8 cellular contexts compared by ENCODE assay signal in the genomic region with DNA sequence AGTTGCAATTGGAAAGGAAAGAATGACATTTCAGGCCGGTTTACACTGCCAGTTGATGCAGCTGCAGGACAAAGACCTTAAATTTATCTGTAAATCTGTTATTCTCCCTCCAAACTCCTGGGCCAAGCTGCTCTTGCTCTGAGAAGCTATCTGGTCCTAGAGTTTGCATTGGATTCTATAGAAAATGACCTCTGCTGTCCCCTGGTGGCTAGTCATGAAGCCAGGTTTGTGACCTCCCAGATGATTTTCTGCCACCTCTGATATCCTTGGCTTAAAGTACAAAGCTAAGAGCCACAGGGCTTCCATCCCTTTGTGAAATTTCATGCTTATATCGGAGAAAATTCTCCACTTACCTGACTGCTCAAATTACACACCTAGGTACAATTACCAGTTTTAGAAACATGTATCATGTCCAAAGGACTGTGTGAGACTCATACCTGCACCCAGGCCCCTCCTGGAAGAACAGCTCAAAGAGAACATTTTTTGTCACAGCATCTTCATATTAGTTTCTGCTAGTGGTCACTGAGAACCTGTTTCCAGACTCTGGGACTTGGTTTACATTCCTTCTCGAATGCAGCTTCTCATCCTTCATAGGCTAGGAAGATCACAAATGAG. TPM values are rescaled to one million over a fixed set of nuclear protein-coding genes. Genes with fewer than 3 reads are reported as not detected.
DNase-seq lines count a peak whose midpoint lies in the region; ATAC-seq and TF ChIP-seq lines count a peak whose summit lies in the region.

No MANE protein-coding gene starts in this region.

- DNase-seq in AG20443 (ENCODE audit: low spot score) (peak; percentile 60), NCI-H460 (ENCODE audit: extremely low read depth, low read depth) (peak; percentile 49), retinal pigment epithelial cell (ENCODE audit: low read depth) (no peak)
- peak; percentile 17 for DNase-seq in activated T-cell treated with anti-CD3 and anti-CD28 coated beads, Interleukin-2, amount 50 U/mL, for 4 hours

- H3K9me3 Mint-ChIP-seq in activated T-cell treated with anti-CD3 and anti-CD28 coated beads, Interleukin-2, amount 50 U/mL, for 4 hours = no peaks in the 10 kb centered on the region

- 25 to 51% methylated on average over 3 of the region's 3 CpGs for WGBS in gastroesophageal sphincter (ENCODE audit: low coverage in 1 of 2), 2 donors

- no peak overlapping the region for H3K4me3 Mint-ChIP-seq in activated T-cell treated with anti-CD3 and anti-CD28 coated beads, Interleukin-2, amount 50 U/mL, for 4 hours

- H3K27me3 Mint-ChIP-seq in activated T-cell treated with anti-CD3 and anti-CD28 coated beads, Interleukin-2, amount 50 U/mL, for 4 hours (ENCODE audit: low read depth) = peaks cover 10% of the 10 kb centered on the region

- no peak for TF ChIP-seq EP300 in gastroesophageal sphincter (IDR thresholded peaks at IDR 0.05)

- no peaks in the 10 kb centered on the region for H3K9me3 ChIP-seq in gastroesophageal sphincter

- no peak for TF ChIP-seq POLR2A in gastroesophageal sphincter (IDR thresholded peaks at IDR 0.05)

- H3K4me3 ChIP-seq in gastroesophageal sphincter (no peak overlapping the region), retinal pigment epithelial cell (ENCODE audit: low read length) (no peak overlapping the region)

- TF ChIP-seq CTCF in gastroesophageal sphincter (IDR thresholded peaks at IDR 0.05) (peak; percentile 44 to 80 (median 59)), retinal pigment epithelial cell (conservative IDR thresholded peaks at IDR 0.05; ENCODE audit: low read depth, low read length) (peak; percentile 96)

- no peaks in the 10 kb centered on the region for H3K36me3 ChIP-seq in gastroesophageal sphincter

- no peak overlapping the region for H3K27ac ChIP-seq in gastroesophageal sphincter

- peak; percentile 67 for ATAC-seq in GM19035 (IDR thresholded peaks at IDR 0.05; ENCODE audit: unreplicated experiment)
- ATAC-seq in activated T-cell treated with anti-CD3 and anti-CD28 coated beads, Interleukin-2, amount 50 U/mL, for 4 hours = no peak
- no peak for ATAC-seq in gastroesophageal sphincter
- ATAC-seq in HG03439 (IDR thresholded peaks at IDR 0.05; ENCODE audit: unreplicated experiment) = no peak
- ATAC-seq in GM18870 (IDR thresholded peaks at IDR 0.05; ENCODE audit: unreplicated experiment) = no peak

- H3K4me1 Mint-ChIP-seq in activated T-cell treated with anti-CD3 and anti-CD28 coated beads, Interleukin-2, amount 50 U/mL, for 4 hours (ENCODE audit: low read depth) = no peaks in the 10 kb centered on the region

- peaks cover 7% of the 10 kb centered on the region for H3K27me3 ChIP-seq in gastroesophageal sphincter

- no peaks in the 10 kb centered on the region for H3K4me1 ChIP-seq in gastroesophageal sphincter

- H3K36me3 Mint-ChIP-seq in activated T-cell treated with anti-CD3 and anti-CD28 coated beads, Interleukin-2, amount 50 U/mL, for 4 hours (ENCODE audit: insufficient read depth) = no peaks in the 10 kb centered on the region

RNA-seq across cellular contexts. Expression of a gene that starts 28.9 kb away (rescaled TPM):
- total RNA-seq in NCI-H460 (2014; rRNA removed; shearing (Covaris generic)) = 31.2 and 31.7 TPM in 2 replicates
- polyA plus RNA-seq in NCI-H460 (2014; cell fraction: nucleus; rRNA removed) = 14.2 and 20.1 TPM in 2 replicates
- 10 to 100 TPM; 14.4 to 17.4 (median 15.6) TPM for total RNA-seq in activated T-cell treated with anti-CD3 and anti-CD28 coated beads, Interleukin-2, amount 50 U/mL, for 4 hours
- 10 to 100 TPM in 3 of 4 donors, 1 to 10 TPM in 1; 7.1 to 13.8 (median 10.5) TPM for total RNA-seq in gastroesophageal sphincter

RNA-seq across cellular contexts. Expression of a gene that starts 46.4 kb away (rescaled TPM):
- not detected in 2 replicates for total RNA-seq in NCI-H460 (2014; rRNA removed; shearing (Covaris generic))
- polyA plus RNA-seq in NCI-H460 (2014; cell fraction: nucleus; rRNA removed) = not detected in 2 replicates
- total RNA-seq in activated T-cell treated with anti-CD3 and anti-CD28 coated beads, Interleukin-2, amount 50 U/mL, for 4 hours = not detected
- total RNA-seq in gastroesophageal sphincter = not detected

RNA-seq across cellular contexts. Expression of a gene that starts 54.7 kb away (rescaled TPM):
- 12.4 and 17.0 TPM in 2 replicates for total RNA-seq in NCI-H460 (2014; rRNA removed; shearing (Covaris generic))
- polyA plus RNA-seq in NCI-H460 (2014; cell fraction: nucleus; rRNA removed) = 16.1 and 25.2 TPM in 2 replicates
- total RNA-seq in activated T-cell treated with anti-CD3 and anti-CD28 coated beads, Interleukin-2, amount 50 U/mL, for 4 hours = 10 to 100 TPM; 14.8 to 28.8 (median 20.8) TPM
- 10 to 100 TPM; 18.9 to 29.3 (median 25.9) TPM for total RNA-seq in gastroesophageal sphincter
